Comparison of ENCODE assay signal across 19 cellular contexts in genomic region chr12:69904761-69905160, GRCh38.
DNase-seq lines count a peak whose midpoint lies in the region; TF ChIP-seq lines count a peak whose summit lies in the region.
"Had no signal": no experiment of that assay in that cellular context is flagged by ENCODE, and none has a peak within 500 bp of the region (broad histone marks: within the 10 kb centered on the region; RNA-seq: fewer than 3 reads in every experiment).

No MANE protein-coding gene starts in this region.

- peaks cover 27% of the 10 kb centered on the region for H3K4me1 Mint-ChIP-seq in neural progenitor cell
- H3K4me1 Mint-ChIP-seq: activated CD4-positive, alpha-beta T cell treated with anti-CD3 and anti-CD28 coated beads, Interleukin-2, amount 10 ng/mL, durations not matched to agents 7 days and 5 days had no signal

- H3F3A ChIP-seq in DOHH2 (ENCODE audit: control insufficient read depth, insufficient read depth) (peaks cover 62% of the 10 kb centered on the region), neural progenitor cell (ENCODE audit: low read depth) (peaks cover 6% of the 10 kb centered on the region)

- peaks cover 99% of the 10 kb centered on the region for H3K4me1 ChIP-seq in DOHH2 (ENCODE audit: control insufficient read depth, low read length)
- H3K4me1 ChIP-seq in SJCRH30, result peaks cover 33% of the 10 kb centered on the region
- peaks cover 10% of the 10 kb centered on the region for H3K4me1 ChIP-seq in neural progenitor cell
- H3K4me1 ChIP-seq in vagina, result peaks cover 6% of the 10 kb centered on the region
- H3K4me1 ChIP-seq: colonic mucosa had no signal

- intact Hi-C loops in vagina (cut with DNase I), result no loop called here

- H3K27me3 Mint-ChIP-seq in neural progenitor cell (ENCODE audit: insufficient read depth, low read depth), result no peaks in the 10 kb centered on the region
- H3K27me3 Mint-ChIP-seq: B cell, naive B cell, progenitor cell of endocrine pancreas had no signal

- H3K36me3 ChIP-seq in DOHH2 (ENCODE audit: control insufficient read depth, low read length), result peaks cover 29% of the 10 kb centered on the region
- H3K36me3 ChIP-seq in SJCRH30, result no peaks in the 10 kb centered on the region
- no peaks in the 10 kb centered on the region for H3K36me3 ChIP-seq in neural progenitor cell
- H3K36me3 ChIP-seq in vagina, result no peaks in the 10 kb centered on the region
- H3K36me3 ChIP-seq: colonic mucosa, left lung had no signal

- H3K9me3 Mint-ChIP-seq in neural progenitor cell, result peaks cover 2% of the 10 kb centered on the region
- H3K9me3 Mint-ChIP-seq: activated CD4-positive, alpha-beta T cell treated with anti-CD3 and anti-CD28 coated beads, Interleukin-2, amount 10 ng/mL, durations not matched to agents 7 days and 5 days; activated naive CD8-positive, alpha-beta T cell treated with anti-CD3 and anti-CD28 coated beads for 36 hours; activated T-cell treated with anti-CD3 and anti-CD28 coated beads, Interleukin-2, amount 50 U/mL, for 24 hours; naive B cell had no signal

- H3K4me2 ChIP-seq in DOHH2 (ENCODE audit: low read length) (peak overlapping the region; percentile 96), neural progenitor cell (no peak overlapping the region)

- H3K4me3 ChIP-seq in DOHH2 (ENCODE audit: low read length), result peak overlapping the region; percentile 54
- H3K4me3 ChIP-seq in SJCRH30, result no peak overlapping the region
- H3K4me3 ChIP-seq in neural progenitor cell, result no peak overlapping the region
- H3K4me3 ChIP-seq in vagina, result no peak overlapping the region
- H3K4me3 ChIP-seq: colonic mucosa, left lung had no signal

- H3K9me3 ChIP-seq in DOHH2 (ENCODE audit: control insufficient read depth, insufficient read depth, low read length) (no peaks in the 10 kb centered on the region), SJCRH30 (replicated peaks) (no peaks in the 10 kb centered on the region), neural progenitor cell (ENCODE audit: low read depth) (no peaks in the 10 kb centered on the region), vagina (no peaks in the 10 kb centered on the region)
- H3K9me3 ChIP-seq: colonic mucosa, left lung had no signal

- H3K27me3 ChIP-seq in DOHH2 (ENCODE audit: control insufficient read depth, low read length) (no peaks in the 10 kb centered on the region), SJCRH30 (no peaks in the 10 kb centered on the region), neural progenitor cell (no peaks in the 10 kb centered on the region), vagina (no peaks in the 10 kb centered on the region)
- H3K27me3 ChIP-seq: colonic mucosa, left lung had no signal

- DNase-seq in SJCRH30 (peak in 1 of 2 experiments; percentile 30), fibroblast of gingiva (ENCODE audit: low read depth) (peak; percentile 41), neural progenitor cell (ENCODE audit: low spot score) (peak; percentile 16), NCI-H345 treated with DMSO at 0.1 percent for 48 hours (lab: John Stamatoyannopoulos, UW; ENCODE audit: unreplicated experiment) (no peak), NCI-H69 (lab: John Stamatoyannopoulos, UW) (no peak), vagina (ENCODE audit: extremely low spot score in 2 of 2) (no peak)
- no peak for DNase-seq in activated CD8-positive, alpha-beta memory T cell treated with anti-CD3 and anti-CD28 coated beads for 24 hours
- DNase-seq: activated CD4-positive, alpha-beta T cell treated with anti-CD3 and anti-CD28 coated beads, Interleukin-2, amount 10 ng/mL, durations not matched to agents 7 days and 5 days; activated naive CD8-positive, alpha-beta T cell treated with anti-CD3 and anti-CD28 coated beads for 36 hours; activated T-cell treated with anti-CD3 and anti-CD28 coated beads, Interleukin-2, amount 50 U/mL, for 24 hours; colonic mucosa; DMS153; left lung; naive B cell; NCI-H1436; NCI-H345 had no signal

- no peaks in the 10 kb centered on the region for H4K20me1 ChIP-seq in DOHH2 (ENCODE audit: control insufficient read depth, insufficient read depth, low read depth, low read length)
- no peaks in the 10 kb centered on the region for H4K20me1 ChIP-seq in neural progenitor cell (ENCODE audit: low read depth)

- H3K27ac ChIP-seq in DOHH2 (ENCODE audit: low read depth, low read length) (peak overlapping the region; percentile 100), SJCRH30 (peak overlapping the region; percentile 45), neural progenitor cell (no peak overlapping the region), vagina (no peak overlapping the region)
- H3K27ac ChIP-seq: colonic mucosa, left lung had no signal

- H2AFZ ChIP-seq in neural progenitor cell (replicated peaks), result no peak overlapping the region

- H3K27ac Mint-ChIP-seq in neural progenitor cell, result no peak overlapping the region
- H3K27ac Mint-ChIP-seq: activated CD4-positive, alpha-beta T cell treated with anti-CD3 and anti-CD28 coated beads, Interleukin-2, amount 10 ng/mL, durations not matched to agents 7 days and 5 days; activated naive CD8-positive, alpha-beta T cell treated with anti-CD3 and anti-CD28 coated beads for 36 hours; activated T-cell treated with anti-CD3 and anti-CD28 coated beads, Interleukin-2, amount 50 U/mL, for 24 hours; B cell; progenitor cell of endocrine pancreas had no signal

- no peak overlapping the region for H3K9ac ChIP-seq in neural progenitor cell

- no peaks in the 10 kb centered on the region for H3K36me3 Mint-ChIP-seq in neural progenitor cell
- H3K36me3 Mint-ChIP-seq: activated naive CD8-positive, alpha-beta T cell treated with anti-CD3 and anti-CD28 coated beads for 36 hours; naive B cell had no signal

- H3K79me2 ChIP-seq in DOHH2 (ENCODE audit: control insufficient read depth, low read length), result 0 out of 2 replicates have a peak, but pooled peaks cover 5% of the 10 kb centered on the region
- H3K79me2 ChIP-seq in neural progenitor cell (ENCODE audit: low read depth), result no peaks in the 10 kb centered on the region

- no peak for TF ChIP-seq POLR2A in vagina (IDR thresholded peaks at IDR 0.05)

- H3K9me2 ChIP-seq in DOHH2 (replicated peaks; ENCODE audit: control insufficient read depth, low read length), result no peaks in the 10 kb centered on the region

- no peak overlapping the region for H3K4me3 Mint-ChIP-seq in neural progenitor cell
- H3K4me3 Mint-ChIP-seq: activated CD4-positive, alpha-beta T cell treated with anti-CD3 and anti-CD28 coated beads, Interleukin-2, amount 10 ng/mL, durations not matched to agents 7 days and 5 days; activated naive CD8-positive, alpha-beta T cell treated with anti-CD3 and anti-CD28 coated beads for 36 hours; activated T-cell treated with anti-CD3 and anti-CD28 coated beads, Interleukin-2, amount 50 U/mL, for 24 hours; B cell; naive B cell had no signal

- no peak for TF ChIP-seq CTCF in DOHH2 (IDR thresholded peaks at IDR 0.05; ENCODE audit: low read depth, low read length, poor library complexity, severe bottlenecking)
- no peak for TF ChIP-seq CTCF in neural progenitor cell (IDR thresholded peaks at IDR 0.05)
- no peak for TF ChIP-seq CTCF in vagina (IDR thresholded peaks at IDR 0.05)

Comparison
In these comparisons a context has a peak if more than half of its experiments do, and no peak if none do; other contexts are left out.
1. H3K27ac ChIP-seq: peak in DOHH2 (single experiment) and SJCRH30 (single experiment); none in neural progenitor cell (single experiment) and vagina (single experiment).
2. DNase-seq: peak in fibroblast of gingiva (single experiment) and neural progenitor cell (single experiment); none in activated CD8-positive, alpha-beta memory T cell treated with anti-CD3 and anti-CD28 coated beads for 24 hours (single experiment), NCI-H345 treated with DMSO at 0.1 percent for 48 hours (single experiment), NCI-H69 (single experiment) and vagina (0 of 2).